In genomic region chr6:157185171-157185570, GRCh38 we compare ENCODE assay signal across 21 cellular contexts.
"Had no signal": no experiment of that assay in that cellular context is flagged by ENCODE, and none has a peak within 500 bp of the region (broad histone marks: within the 10 kb centered on the region; RNA-seq: fewer than 3 reads in every experiment).

No MANE protein-coding gene starts in this region.

- H3K4me2 ChIP-seq: smooth muscle cell had no signal

- DNase-seq: activated CD4-positive, alpha-beta T cell treated with anti-CD3 and anti-CD28 coated beads for 36 hours; activated CD8-positive, alpha-beta T cell treated with anti-CD3 and anti-CD28 coated beads for 36 hours; activated naive CD4-positive, alpha-beta T cell treated with anti-CD3 and anti-CD28 coated beads, Interleukin-2, amount 10 ng/mL, durations not matched to agents 7 days and 5 days; activated naive CD8-positive, alpha-beta T cell treated with anti-CD3 and anti-CD28 coated beads, Interleukin-2, amount 50 U/mL, for 24 hours; activated T-cell treated with anti-CD3 and anti-CD28 coated beads, Interleukin-2, amount 50 U/mL, for 1 hour; glutamatergic neuron; hypothalamus; islet precursor cell; right lobe of liver; stimulated activated CD4-positive, alpha-beta T cell treated with anti-CD3 and anti-CD28 coated beads, Interleukin-4, amount 100 ng/mL, for 24 hours; T-helper 2 cell; testis; upper lobe of right lung; WERI-Rb-1 had no signal

- H3K27ac Mint-ChIP-seq: activated CD4-positive, alpha-beta T cell treated with anti-CD3 and anti-CD28 coated beads for 36 hours; activated CD8-positive, alpha-beta T cell treated with anti-CD3 and anti-CD28 coated beads for 36 hours; activated naive CD4-positive, alpha-beta T cell treated with anti-CD3 and anti-CD28 coated beads, Interleukin-2, amount 10 ng/mL, durations not matched to agents 7 days and 5 days; activated naive CD8-positive, alpha-beta T cell treated with anti-CD3 and anti-CD28 coated beads, Interleukin-2, amount 50 U/mL, for 24 hours; stimulated activated memory B cell treated with anti-CD40 and anti-IgM and Interleukin-4, amounts not matched to agents 10 μg/mL and 1 μg/mL and 100 μg/mL, for 72 hours had no signal

- H3K9me3 Mint-ChIP-seq: activated CD8-positive, alpha-beta T cell treated with anti-CD3 and anti-CD28 coated beads for 36 hours; activated naive CD4-positive, alpha-beta T cell treated with anti-CD3 and anti-CD28 coated beads, Interleukin-2, amount 10 ng/mL, durations not matched to agents 7 days and 5 days; activated naive CD8-positive, alpha-beta T cell treated with anti-CD3 and anti-CD28 coated beads, Interleukin-2, amount 50 U/mL, for 24 hours; stimulated activated memory B cell treated with anti-CD40 and anti-IgM and Interleukin-4, amounts not matched to agents 10 μg/mL and 1 μg/mL and 100 μg/mL, for 72 hours had no signal

- H3K27me3 ChIP-seq: ascending aorta, breast epithelium, foreskin keratinocyte, right lobe of liver, testis, upper lobe of right lung had no signal

- H3K36me3 ChIP-seq: breast epithelium had no signal

- H3K9me3 ChIP-seq: ascending aorta, breast epithelium, prostate gland, right lobe of liver, testis, upper lobe of right lung had no signal

- H3K4me3 Mint-ChIP-seq: activated CD4-positive, alpha-beta T cell treated with anti-CD3 and anti-CD28 coated beads for 36 hours; activated CD8-positive, alpha-beta T cell treated with anti-CD3 and anti-CD28 coated beads for 36 hours; activated naive CD4-positive, alpha-beta T cell treated with anti-CD3 and anti-CD28 coated beads, Interleukin-2, amount 10 ng/mL, durations not matched to agents 7 days and 5 days; activated naive CD8-positive, alpha-beta T cell treated with anti-CD3 and anti-CD28 coated beads, Interleukin-2, amount 50 U/mL, for 24 hours; stimulated activated memory B cell treated with anti-CD40 and anti-IgM and Interleukin-4, amounts not matched to agents 10 μg/mL and 1 μg/mL and 100 μg/mL, for 72 hours had no signal

- H3K27ac ChIP-seq: epithelial cell of prostate, foreskin keratinocyte, right lobe of liver, testis, upper lobe of right lung, WERI-Rb-1 had no signal

- H3K4me1 ChIP-seq: foreskin keratinocyte, prostate gland, upper lobe of right lung had no signal

- H3K4me3 ChIP-seq: ascending aorta, breast epithelium, prostate gland, right lobe of liver, smooth muscle cell, testis, upper lobe of right lung had no signal

- ATAC-seq: activated CD4-positive, alpha-beta T cell treated with anti-CD3 and anti-CD28 coated beads for 36 hours; activated CD8-positive, alpha-beta T cell treated with anti-CD3 and anti-CD28 coated beads for 36 hours; activated naive CD8-positive, alpha-beta T cell treated with anti-CD3 and anti-CD28 coated beads, Interleukin-2, amount 50 U/mL, for 24 hours; right lobe of liver; stimulated activated memory B cell treated with anti-CD40 and anti-IgM and Interleukin-4, amounts not matched to agents 10 μg/mL and 1 μg/mL and 100 μg/mL, for 72 hours; upper lobe of right lung had no signal

- H3K27me3 Mint-ChIP-seq: activated CD4-positive, alpha-beta T cell treated with anti-CD3 and anti-CD28 coated beads for 36 hours; activated CD8-positive, alpha-beta T cell treated with anti-CD3 and anti-CD28 coated beads for 36 hours; activated naive CD4-positive, alpha-beta T cell treated with anti-CD3 and anti-CD28 coated beads, Interleukin-2, amount 10 ng/mL, durations not matched to agents 7 days and 5 days; activated naive CD8-positive, alpha-beta T cell treated with anti-CD3 and anti-CD28 coated beads, Interleukin-2, amount 50 U/mL, for 24 hours; stimulated activated memory B cell treated with anti-CD40 and anti-IgM and Interleukin-4, amounts not matched to agents 10 μg/mL and 1 μg/mL and 100 μg/mL, for 72 hours had no signal
